ENCODE assay signal across 6 cellular contexts in genomic region chr12:113186033-113186365, GRCh38. TPM values are rescaled to one million over a fixed set of nuclear protein-coding genes. Genes with fewer than 3 reads are reported as not detected.
DNase-seq lines count a peak whose midpoint lies in the region; ATAC-seq, FAIRE-seq and TF ChIP-seq lines count a peak whose summit lies in the region.

No MANE protein-coding gene starts in this region.

- H4K8ac ChIP-seq in H1 (ENCODE audit: extremely low read depth, insufficient read depth, low read length): peak overlapping the region; percentile 88; the same call in 1 of the 2 replicates

- peak overlapping the region; percentile 78 for H3K4me2 ChIP-seq in A549
- peak overlapping the region; percentile 63 to 72 for H3K4me2 ChIP-seq in H1 (ENCODE audit: insufficient read depth in 1 of 2, low read depth in 2 of 2, low read length in 2 of 2)

- H3K9me3 ChIP-seq in A549: no peaks in the 10 kb centered on the region
- no peaks in the 10 kb centered on the region for H3K9me3 ChIP-seq in KOPT-K1 (ENCODE audit: insufficient read depth, low read length, poor library complexity, severe bottlenecking)
- H3K9me3 ChIP-seq in H1 (ENCODE audit: insufficient read depth in 2 of 2, low read depth in 1 of 2, low read length in 1 of 2): no peaks in the 10 kb centered on the region

- H3K4ac ChIP-seq in H1 (replicated peaks; ENCODE audit: insufficient read length, low read depth, low read length): no peak overlapping the region

- no peak for FAIRE-seq in A549 (lab: Jason Lieb, UNC)
- no peak for FAIRE-seq in H1 (lab: Jason Lieb, UNC)

- H2BK15ac ChIP-seq in H1 (ENCODE audit: low read length): no peak overlapping the region

- H2AK5ac ChIP-seq in H1 (ENCODE audit: low read depth, low read length): no peak overlapping the region

- H3K4me1 ChIP-seq in A549 (peaks cover 27% of the 10 kb centered on the region), H1 (replicated peaks in 1 of 4; ENCODE audit: control insufficient read depth in 3 of 4, insufficient read depth in 4 of 4, low read length in 3 of 4) (peaks cover 0 to 6% (median 3%) of the 10 kb centered on the region in 4 experiments; a peak in 4 of 7 replicates)

- peak overlapping the region; percentile 31 to 92 (median 76); a peak in 6 of 7 replicates for H3K9ac ChIP-seq in H1 (replicated peaks in 1 of 4; ENCODE audit: extremely low read depth in 1 of 4, low read depth in 3 of 4, low read length in 3 of 4)

- H3K56ac ChIP-seq in H1 (replicated peaks; ENCODE audit: insufficient read length, low read depth, low read length): no peak overlapping the region

- 6% methylated on average over 11 of the region's 11 CpGs for WGBS in A549 (ENCODE audit: missing lambda C conversion rate)
- WGBS in H1 (ENCODE audit: extremely low coverage in 1 of 2, insufficient coverage in 1 of 2, insufficient read length in 1 of 2, insufficient replicate concordance in 2 of 2, low coverage in 1 of 2, low lambda C conversion rate in 2 of 2, missing lambda C conversion rate in 1 of 2), 2 experiments: 11% methylated on average over 11 of the region's 11 CpGs; no CpG with 5 or more reads in 1 of the 2 experiments

- POLR2A ChIA-PET in A549 (lab: Yijun Ruan, JAX) (interaction anchor here (0.6 to 2.4 kb wide), 9 partner anchors 8 to 236 kb away, joined by 3 to 12 read pairs (median 4); partner anchors contain the start of genes SDSL and TPCN1), H1 (lab: Charles Lee; ENCODE audit: partially characterized antibody) (interaction anchor here (0.6 to 5.1 kb wide), 23 partner anchors 9 to 339 kb away, joined by 3 to 30 read pairs (median 4); partner anchors contain the start of genes CFAP73, SDSL and TPCN1)

- TF ChIP-seq CTCF in A549 (IDR thresholded peaks at IDR 0.05) (no peak), H1 (IDR thresholded peaks at IDR 0.05; ENCODE audit: control extremely low read depth in 1 of 3, insufficient read depth in 1 of 3, low read depth in 1 of 3, low read length in 3 of 3) (no peak)

- H3K23me2 ChIP-seq in H1 (ENCODE audit: low read depth, low read length): peaks cover 7% of the 10 kb centered on the region; the same call in 1 of the 2 replicates

- H3K27me3 ChIP-seq in H1 (replicated peaks in 1 of 4; ENCODE audit: control insufficient read depth in 3 of 4, extremely low read depth in 1 of 4, insufficient read depth in 3 of 4, low read length in 3 of 4): no peaks in the 10 kb centered on the region

- no peak overlapping the region for H2AFZ ChIP-seq in H1 (ENCODE audit: low read length)

- no peak for TF ChIP-seq RAD21 in A549 (conservative IDR thresholded peaks at IDR 0.05 in 1 of 2, IDR thresholded peaks at IDR 0.05 in 1 of 2)
- no peak for TF ChIP-seq RAD21 in H1 (IDR thresholded peaks at IDR 0.05 in 1 of 2, conservative IDR thresholded peaks at IDR 0.05 in 1 of 2; ENCODE audit: low read depth in 2 of 2, low read length in 2 of 2)

- H2BK5ac ChIP-seq in H1 (ENCODE audit: low read depth, low read length): no peak overlapping the region

- no peak overlapping the region for H4K5ac ChIP-seq in H1 (ENCODE audit: insufficient read length, low read depth, low read length)

- H3K4me3 ChIP-seq in A549 (peak overlapping the region; percentile 89), H1 (ENCODE audit: extremely low read depth in 1 of 4, insufficient read depth in 2 of 4, low read depth in 3 of 4, low read length in 4 of 4) (peak overlapping the region; percentile 75 to 90 (median 80)), skin epidermis (peak overlapping the region; percentile 68 to 98 (median 92))

- peaks cover 64% of the 10 kb centered on the region for H3K36me3 ChIP-seq in KOPT-K1 (ENCODE audit: insufficient read depth, low read length)
- peaks cover 0 to 8% (median 4%) of the 10 kb centered on the region in 4 experiments; a peak in 6 of 8 replicates for H3K36me3 ChIP-seq in H1 (ENCODE audit: control insufficient read depth in 2 of 4, insufficient read depth in 4 of 4, low read length in 3 of 4)

- H3K14ac ChIP-seq in H1 (ENCODE audit: insufficient read length): no peak overlapping the region

- TF ChIP-seq EP300 in A549 (IDR thresholded peaks at IDR 0.05) (no peak), H1 (IDR thresholded peaks at IDR 0.05; ENCODE audit: borderline replicate concordance in 1 of 2, low read depth in 2 of 2, low read length in 2 of 2) (no peak)

- H2BK120ac ChIP-seq in H1 (replicated peaks; ENCODE audit: low read depth, low read length): no peak overlapping the region

- TF ChIP-seq POLR2A in A549 (IDR thresholded peaks at IDR 0.05; ENCODE audit: low read length): no peak
- TF ChIP-seq POLR2A in H1 (IDR thresholded peaks at IDR 0.05; ENCODE audit: control extremely low read depth in 1 of 2, low read depth in 2 of 2, low read length in 2 of 2): no peak
- no peak for TF ChIP-seq POLR2A in GM18505 (IDR thresholded peaks at IDR 0.05; ENCODE audit: borderline replicate concordance, extremely low read depth, insufficient read depth, insufficient read length)

- H3K27ac ChIP-seq in A549: peak overlapping the region; percentile 96 to 98
- peak overlapping the region; percentile 92 for H3K27ac ChIP-seq in KOPT-K1 (ENCODE audit: low read depth, low read length, poor library complexity, severe bottlenecking)
- H3K27ac ChIP-seq in H1 (ENCODE audit: low read depth, low read length): peak overlapping the region; percentile 84; the same call in 1 of the 2 replicates
- peak overlapping the region in 19 of 21 experiments; percentile 82 to 100 (median 97) for H3K27ac ChIP-seq in skin epidermis

- H3K23ac ChIP-seq in H1 (ENCODE audit: insufficient read length): no peak overlapping the region

- peak in 1 of 2 experiments; percentile 55 for DNase-seq in A549 (ENCODE audit: low read depth in 1 of 2, low spot score in 1 of 2)
- no peak for DNase-seq in H1 (ENCODE audit: low read depth in 1 of 2, low spot score in 2 of 2)
- no peak for DNase-seq in anterior cingulate cortex (lab: John Stamatoyannopoulos, UW)

- H3K79me1 ChIP-seq in H1 (ENCODE audit: low read depth, low read length): peaks cover 13% of the 10 kb centered on the region

- H4K91ac ChIP-seq in H1 (replicated peaks; ENCODE audit: insufficient read length, low read length): no peak overlapping the region

- no peak overlapping the region for H2BK20ac ChIP-seq in H1 (ENCODE audit: low read length)

- no peak overlapping the region for H3K18ac ChIP-seq in H1 (ENCODE audit: extremely low read depth, low read length)

- H2BK12ac ChIP-seq in H1 (ENCODE audit: low read depth, low read length): no peak overlapping the region

- H3K79me2 ChIP-seq in H1 (ENCODE audit: control insufficient read depth in 1 of 2, insufficient read depth in 2 of 2, low read length in 2 of 2): peaks cover 9 to 46% of the 10 kb centered on the region in 2 experiments; a peak in 3 of 4 replicates

- H4K20me1 ChIP-seq in H1 (replicated peaks in 1 of 2; ENCODE audit: control insufficient read depth in 1 of 2, insufficient read depth in 2 of 2, low read length in 2 of 2): peaks cover 2 to 9% of the 10 kb centered on the region in 2 experiments

- CTCF ChIA-PET in A549 (lab: Yijun Ruan, JAX) (interaction anchor here (0.5 to 3.7 kb wide), 6 partner anchors 9 to 727 kb away, joined by 3 to 20 read pairs (median 6); no protein-coding TSS in a partner anchor), H1 (lab: Charles Lee; ENCODE audit: partially characterized antibody) (interaction anchor here (0.6 to 1.9 kb wide), 3 partner anchors 9 to 54 kb away, joined by 3 to 8 read pairs (median 3); no protein-coding TSS in a partner anchor)

- peak in 1 of 2 experiments; percentile 0; a peak in 2 of 6 replicates for ATAC-seq in A549
- no peak for ATAC-seq in GM18505 (IDR thresholded peaks at IDR 0.05; ENCODE audit: unreplicated experiment)

RNA-seq across cellular contexts. Expression of gene RITA1, which starts 0.5 kb away (rescaled TPM):
- polyA plus RNA-seq in A549 (2011; rRNA removed) (16.7 and 18.6 TPM in 2 replicates), A549 (2017; fragmentation: RNase III; extraction: RNeasy Plus Mini Kit Qiagen cat#74134 plus additional on column Dnase treatment) (19.6 to 20.5 TPM (median 19.8 TPM) in 3 replicates), H1 (2011; rRNA removed) (24.1 and 31.0 TPM in 2 replicates)
- 30.7 and 38.4 TPM in 2 replicates for polyA plus RNA-seq in A549 (2012; cell fraction: cytosol; rRNA removed)
- polyA plus RNA-seq in A549 (2012; cell fraction: nucleus; rRNA removed): 20.3 and 23.4 TPM in 2 replicates
- 11.0 and 14.3 TPM in 2 replicates for polyA minus RNA-seq in A549 (2011; rRNA and poly(A)+ RNA removed)
- total RNA-seq in H1 (2021; fragmentation: NEBNext Ultra II Directional; extraction: Animal tissue kit (Norgen Biotek cat#: 25700)): 25.8 and 26.4 TPM in 2 replicates
- 25.4 TPM for polyA plus RNA-seq in H1 (2011; cell fraction: cytosol; rRNA removed)
- polyA plus RNA-seq in H1 (2011; cell fraction: nucleus; rRNA removed): 19.1 TPM
- 21.0 to 23.7 TPM (median 23.5 TPM) in 4 replicates for polyA plus RNA-seq in H1 (2012, experiment 1 of 2)
- polyA plus RNA-seq in H1 (2012, experiment 2 of 2): 32.3 TPM
- 16.0 TPM for polyA plus RNA-seq in H1 (2013, experiment 1 of 2)
- polyA plus RNA-seq in H1 (2013, experiment 2 of 2): 16.6 TPM
- 10.5 and 15.2 TPM in 2 replicates for polyA minus RNA-seq in H1 (2011; rRNA and poly(A)+ RNA removed)
- polyA minus RNA-seq in H1 (2011; cell fraction: cytosol; rRNA and poly(A)+ RNA removed): 12.2 TPM
- 19.0 TPM for polyA minus RNA-seq in H1 (2011; cell fraction: nucleus; rRNA and poly(A)+ RNA removed)

RNA-seq across cellular contexts. Expression of gene DDX54, which starts 0.7 kb away (rescaled TPM):
- polyA plus RNA-seq in A549 (2011; rRNA removed) (60.6 and 62.4 TPM in 2 replicates), A549 (2017; fragmentation: RNase III; extraction: RNeasy Plus Mini Kit Qiagen cat#74134 plus additional on column Dnase treatment) (55.9 to 64.5 TPM (median 62.2 TPM) in 3 replicates), H1 (2011; rRNA removed) (64.9 and 98.5 TPM in 2 replicates)
- 88.2 and 92.3 TPM in 2 replicates for polyA plus RNA-seq in A549 (2012; cell fraction: cytosol; rRNA removed)
- 178 and 216 TPM in 2 replicates for polyA plus RNA-seq in A549 (2012; cell fraction: nucleus; rRNA removed)
- 57.6 and 76.8 TPM in 2 replicates for polyA minus RNA-seq in A549 (2011; rRNA and poly(A)+ RNA removed)
- 112 and 113 TPM in 2 replicates for total RNA-seq in H1 (2021; fragmentation: NEBNext Ultra II Directional; extraction: Animal tissue kit (Norgen Biotek cat#: 25700))
- 104 TPM for polyA plus RNA-seq in H1 (2011; cell fraction: cytosol; rRNA removed)
- polyA plus RNA-seq in H1 (2011; cell fraction: nucleus; rRNA removed): 85.4 TPM
- 58.9 to 84.2 TPM (median 67.7 TPM) in 4 replicates for polyA plus RNA-seq in H1 (2012, experiment 1 of 2)
- polyA plus RNA-seq in H1 (2012, experiment 2 of 2): 47.5 TPM
- polyA plus RNA-seq in H1 (2013, experiment 1 of 2): 60.7 TPM
- polyA plus RNA-seq in H1 (2013, experiment 2 of 2): 54.4 TPM
- 47.0 and 60.0 TPM in 2 replicates for polyA minus RNA-seq in H1 (2011; rRNA and poly(A)+ RNA removed)
- 44.5 TPM for polyA minus RNA-seq in H1 (2011; cell fraction: cytosol; rRNA and poly(A)+ RNA removed)
- 37.9 TPM for polyA minus RNA-seq in H1 (2011; cell fraction: nucleus; rRNA and poly(A)+ RNA removed)

RNA-seq across cellular contexts. Expression of gene TPCN1, which starts 35.3 kb away (rescaled TPM):
- polyA plus RNA-seq in A549 (2011; rRNA removed): 24.1 and 28.7 TPM in 2 replicates
- polyA plus RNA-seq in A549 (2012; cell fraction: cytosol; rRNA removed): 26.0 and 34.1 TPM in 2 replicates
- polyA plus RNA-seq in A549 (2012; cell fraction: nucleus; rRNA removed): 98.9 and 125 TPM in 2 replicates
- polyA plus RNA-seq in A549 (2017; fragmentation: RNase III; extraction: RNeasy Plus Mini Kit Qiagen cat#74134 plus additional on column Dnase treatment): 20.5 to 21.9 TPM (median 21.0 TPM) in 3 replicates
- 31.8 and 38.7 TPM in 2 replicates for polyA minus RNA-seq in A549 (2011; rRNA and poly(A)+ RNA removed)
- 18.1 and 21.4 TPM in 2 replicates for total RNA-seq in H1 (2021; fragmentation: NEBNext Ultra II Directional; extraction: Animal tissue kit (Norgen Biotek cat#: 25700))
- polyA plus RNA-seq in H1 (2011; rRNA removed): 14.9 and 22.7 TPM in 2 replicates
- 13.7 TPM for polyA plus RNA-seq in H1 (2011; cell fraction: cytosol; rRNA removed)
- polyA plus RNA-seq in H1 (2011; cell fraction: nucleus; rRNA removed): 83.7 TPM
- 13.6 to 25.4 TPM (median 22.3 TPM) in 4 replicates for polyA plus RNA-seq in H1 (2012, experiment 1 of 2)
- polyA plus RNA-seq in H1 (2012, experiment 2 of 2): 9.8 TPM
- polyA plus RNA-seq in H1 (2013, experiment 1 of 2): 16.1 TPM
- 15.3 TPM for polyA plus RNA-seq in H1 (2013, experiment 2 of 2)
- 18.5 and 20.8 TPM in 2 replicates for polyA minus RNA-seq in H1 (2011; rRNA and poly(A)+ RNA removed)
- polyA minus RNA-seq in H1 (2011; cell fraction: cytosol; rRNA and poly(A)+ RNA removed): 15.6 TPM
- 40.6 TPM for polyA minus RNA-seq in H1 (2011; cell fraction: nucleus; rRNA and poly(A)+ RNA removed)

RNA-seq across cellular contexts. Expression of gene CFAP73, which starts 36.5 kb away (rescaled TPM):
- not detected in 2 replicates for polyA plus RNA-seq in A549 (2011; rRNA removed)
- 0.04 and 0.06 TPM in 2 replicates for polyA plus RNA-seq in A549 (2012; cell fraction: cytosol; rRNA removed)
- 0.36 TPM in 1 of 2 replicates, not detected in the other for polyA plus RNA-seq in A549 (2012; cell fraction: nucleus; rRNA removed)
- polyA plus RNA-seq in A549 (2017; fragmentation: RNase III; extraction: RNeasy Plus Mini Kit Qiagen cat#74134 plus additional on column Dnase treatment): 0.05 TPM in 1 of 3 replicates, not detected in the others
- not detected in 2 replicates for polyA minus RNA-seq in A549 (2011; rRNA and poly(A)+ RNA removed)
- total RNA-seq in H1 (2021; fragmentation: NEBNext Ultra II Directional; extraction: Animal tissue kit (Norgen Biotek cat#: 25700)): 0.56 TPM in 1 of 2 replicates, not detected in the other
- polyA plus RNA-seq in H1 (2011; rRNA removed): 0.45 and 0.80 TPM in 2 replicates
- 0.92 TPM for polyA plus RNA-seq in H1 (2011; cell fraction: cytosol; rRNA removed)
- polyA plus RNA-seq in H1 (2011; cell fraction: nucleus; rRNA removed): 1.3 TPM
- 0.27 to 0.42 TPM (median 0.36 TPM) in 4 replicates for polyA plus RNA-seq in H1 (2012, experiment 1 of 2)
- 0.22 TPM for polyA plus RNA-seq in H1 (2012, experiment 2 of 2)
- polyA plus RNA-seq in H1 (2013, experiment 1 of 2): 0.14 TPM
- polyA plus RNA-seq in H1 (2013, experiment 2 of 2): 0.26 TPM
- not detected in 2 replicates for polyA minus RNA-seq in H1 (2011; rRNA and poly(A)+ RNA removed)
- not detected for polyA minus RNA-seq in H1 (2011; cell fraction: cytosol; rRNA and poly(A)+ RNA removed)
- 0.90 TPM for polyA minus RNA-seq in H1 (2011; cell fraction: nucleus; rRNA and poly(A)+ RNA removed)

RNA-seq across cellular contexts. Expression of gene RASAL1, which starts 50.4 kb away (rescaled TPM):
- polyA plus RNA-seq in A549 (2011; rRNA removed) (0.34 and 0.36 TPM in 2 replicates), A549 (2017; fragmentation: RNase III; extraction: RNeasy Plus Mini Kit Qiagen cat#74134 plus additional on column Dnase treatment) (0.18 to 0.30 TPM (median 0.30 TPM) in 3 replicates), H1 (2011; rRNA removed) (3.7 and 5.9 TPM in 2 replicates)
- polyA plus RNA-seq in A549 (2012; cell fraction: cytosol; rRNA removed): 0.30 and 0.43 TPM in 2 replicates
- 0.94 and 1.2 TPM in 2 replicates for polyA plus RNA-seq in A549 (2012; cell fraction: nucleus; rRNA removed)
- polyA minus RNA-seq in A549 (2011; rRNA and poly(A)+ RNA removed): 0.17 and 0.54 TPM in 2 replicates
- 5.0 and 6.4 TPM in 2 replicates for total RNA-seq in H1 (2021; fragmentation: NEBNext Ultra II Directional; extraction: Animal tissue kit (Norgen Biotek cat#: 25700))
- polyA plus RNA-seq in H1 (2011; cell fraction: cytosol; rRNA removed): 5.3 TPM
- polyA plus RNA-seq in H1 (2011; cell fraction: nucleus; rRNA removed): 11.4 TPM
- 2.7 to 5.6 TPM (median 4.5 TPM) in 4 replicates for polyA plus RNA-seq in H1 (2012, experiment 1 of 2)
- polyA plus RNA-seq in H1 (2012, experiment 2 of 2): 3.6 TPM
- polyA plus RNA-seq in H1 (2013, experiment 1 of 2): 2.6 TPM
- polyA plus RNA-seq in H1 (2013, experiment 2 of 2): 2.9 TPM
- 2.3 and 3.4 TPM in 2 replicates for polyA minus RNA-seq in H1 (2011; rRNA and poly(A)+ RNA removed)
- 2.6 TPM for polyA minus RNA-seq in H1 (2011; cell fraction: cytosol; rRNA and poly(A)+ RNA removed)
- polyA minus RNA-seq in H1 (2011; cell fraction: nucleus; rRNA and poly(A)+ RNA removed): 6.4 TPM

Comparison
In these comparisons a context has a peak if more than half of its experiments do, and no peak if none do; other contexts are left out.
1. Of the 18 proteins assayed by ChIP-seq in both H1 and A549: peak only in H1: none; only in A549: none; in both: KDM1A; in neither: 16; mixed calls (peak in some experiments, not most) for 1.